Comparison of ENCODE assay signal across 1 cellular context in genomic region chr12:42804928-42805327, GRCh38.
TF ChIP-seq lines count a peak whose summit lies in the region.

No MANE protein-coding gene starts in this region.

TF ChIP-seq in WTC11, 78 proteins besides CTCF, POLR2A, EP300 and RAD21 (continued from another document):
- no peak for TF ChIP-seq ZNF532 (CRISPR knock-in tag; IDR thresholded peaks at IDR 0.05; ENCODE audit: borderline replicate concordance)
- no peak for TF ChIP-seq ZMAT4 (CRISPR knock-in tag; IDR thresholded peaks at IDR 0.05)
- no peak for TF ChIP-seq ZSCAN18 (CRISPR knock-in tag; IDR thresholded peaks at IDR 0.05)
- TF ChIP-seq GTF2I (CRISPR knock-in tag; conservative IDR thresholded peaks at IDR 0.05): no peak
- no peak for TF ChIP-seq ESRRA (CRISPR knock-in tag; IDR thresholded peaks at IDR 0.05; ENCODE audit: borderline replicate concordance)
- no peak for TF ChIP-seq ZNF232 (CRISPR knock-in tag; IDR thresholded peaks at IDR 0.05)
